In the genomic region with DNA sequence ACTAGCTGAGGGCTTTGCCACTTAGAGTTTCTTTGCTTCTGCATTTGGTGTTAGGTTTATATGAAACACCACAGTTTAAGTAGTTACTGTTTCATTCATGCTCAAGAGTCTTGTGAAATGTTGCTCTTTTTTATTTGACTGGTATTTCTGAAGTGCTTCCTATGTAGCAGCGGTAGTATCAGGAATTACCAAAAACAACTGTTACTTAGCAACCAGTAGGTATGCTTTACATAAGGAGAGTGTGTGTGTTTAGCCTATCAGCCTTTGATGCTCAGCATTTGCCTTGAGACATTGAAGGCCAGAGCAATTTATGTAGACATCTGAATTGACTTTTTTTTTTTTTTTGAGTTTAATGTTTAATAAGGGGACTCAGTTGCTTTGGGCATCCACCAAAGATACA, we compare ENCODE assay signal across 1 cellular context.
TF ChIP-seq lines count a peak whose summit lies in the region.

No MANE protein-coding gene starts in this region.

TF ChIP-seq in K562, 482 proteins besides CTCF, POLR2A, EP300 and RAD21:
- peak; percentile 48 for TF ChIP-seq RFX1 (IDR thresholded peaks at IDR 0.05)
- no peak for TF ChIP-seq NFIC (IDR thresholded peaks at IDR 0.05)
TF ChIP-seq in K562: peak in this region for 1.
